ENCODE assay signal across 6 cellular contexts in genomic region chr19:49150944-49151243, GRCh38. TPM values are rescaled to one million over a fixed set of nuclear protein-coding genes. Genes with fewer than 3 reads are reported as not detected.
A peak's percentile ranks its signal among the peaks of the same experiment; 100 is the strongest.
DNase-seq lines count a peak whose midpoint lies in the region; FAIRE-seq and TF ChIP-seq lines count a peak whose summit lies in the region.

No MANE protein-coding gene starts in this region.

- no CpG with 5 or more reads among the region's 16 CpGs for WGBS in H9 (ENCODE audit: extremely low coverage, insufficient read length, low lambda C conversion rate)

- no peak overlapping the region for H2BK20ac ChIP-seq in H9 (ENCODE audit: low read depth, low read length, poor library complexity, severe bottlenecking)

- TF ChIP-seq CTCF in H9 (conservative IDR thresholded peaks at IDR 0.05), result no peak
- TF ChIP-seq CTCF in bronchial epithelial cell (IDR thresholded peaks at IDR 0.05; ENCODE audit: insufficient read depth, low read length, severe bottlenecking), result no peak

- no peak for FAIRE-seq in bronchial epithelial cell (lab: Jason Lieb, UNC)

- no peak overlapping the region for H3K18ac ChIP-seq in H9 (ENCODE audit: insufficient read length, low read depth, low read length)

- POLR2A ChIA-PET in HEK293T (lab: Yijun Ruan, JAX), result interaction anchor here (0.6 to 1.4 kb wide), 4 partner anchors 8 to 45 kb away, joined by 3 to 6 read pairs (median 4); no protein-coding TSS in a partner anchor

- H3K4me1 ChIP-seq in H9 (ENCODE audit: insufficient read depth, low read length) (peaks cover 3% of the 10 kb centered on the region; the same call in 1 of the 2 replicates), neuron (ENCODE audit: insufficient read depth, low read length) (peaks cover 35% of the 10 kb centered on the region)

- CTCF ChIA-PET in HEK293T (lab: Yijun Ruan, JAX), result interaction anchor here (2.0 kb wide), 1 partner anchor 48 kb away, joined by 5 read pairs; no protein-coding TSS in a partner anchor

- peak overlapping the region; percentile 87 to 96 for H3K4me3 Mint-ChIP-seq in H9

- no peak overlapping the region for H3K9ac ChIP-seq in H9 (ENCODE audit: extremely low read depth, insufficient read length, low read length)

- no peak overlapping the region for H3K27ac ChIP-seq in H9 (ENCODE audit: insufficient read length, low read depth, low read length)

- H3K9me3 ChIP-seq in H9 (ENCODE audit: control insufficient read depth, low read depth, low read length) (no peaks in the 10 kb centered on the region), neuron (ENCODE audit: low read length) (peaks cover 5% of the 10 kb centered on the region)

- H3K23ac ChIP-seq in H9 (ENCODE audit: insufficient read length, low read depth, low read length), result no peak overlapping the region

- H3K9me3 Mint-ChIP-seq in H9, result peaks cover 0 to 6% of the 10 kb centered on the region in 2 experiments; a peak in 2 of 5 replicates

- H3K4me1 Mint-ChIP-seq in H9, result peaks cover 21 to 53% of the 10 kb centered on the region in 2 experiments

- H3K4me3 ChIP-seq in bronchial epithelial cell (ENCODE audit: low read depth, low read length) (peak overlapping the region; percentile 67), neuron (ENCODE audit: low read length) (peak overlapping the region; percentile 96)

- H4K20me1 ChIP-seq in H9 (ENCODE audit: control insufficient read depth, insufficient read depth, insufficient read length), result no peaks in the 10 kb centered on the region

- H3T11ph ChIP-seq in H9 (ENCODE audit: low read length), result no peak overlapping the region

- H3K36me3 ChIP-seq in bronchial epithelial cell (ENCODE audit: control insufficient read depth, insufficient read depth, low read length), result no peaks in the 10 kb centered on the region
- H3K36me3 ChIP-seq in neuron (ENCODE audit: insufficient read depth, low read length), result no peaks in the 10 kb centered on the region

- H3K4ac ChIP-seq in H9 (ENCODE audit: low read depth, low read length), result no peak overlapping the region

- H3K27me3 Mint-ChIP-seq in H9 (ENCODE audit: low read depth), result peaks cover 38% of the 10 kb centered on the region

- H3K79me2 ChIP-seq in H9 (ENCODE audit: insufficient read depth, low read length), result no peaks in the 10 kb centered on the region

- H3K4me2 ChIP-seq in H9 (ENCODE audit: insufficient read depth, insufficient read length, low read length), result peak overlapping the region; percentile 57

- H3K23me2 ChIP-seq in H9 (ENCODE audit: insufficient read length, low read depth, low read length, poor library complexity, severe bottlenecking), result peaks cover 17% of the 10 kb centered on the region

- H2AK5ac ChIP-seq in H9 (ENCODE audit: insufficient read length, low read length), result no peak overlapping the region

- no peak overlapping the region for H2BK5ac ChIP-seq in H9 (ENCODE audit: insufficient read length, low read length)

- peaks cover 0 to 15% (median 0%) of the 10 kb centered on the region in 3 experiments; a peak in 4 of 7 replicates for H3K36me3 Mint-ChIP-seq in H9 (ENCODE audit: insufficient read depth in 1 of 3, low read depth in 3 of 3)

- H2BK12ac ChIP-seq in H9 (ENCODE audit: insufficient read length, low read depth, low read length), result no peak overlapping the region

- no peak overlapping the region for H2BK15ac ChIP-seq in H9 (ENCODE audit: low read depth, low read length)

- no peak overlapping the region for H4K91ac ChIP-seq in H9 (ENCODE audit: insufficient read length, low read depth, low read length)

- no peak overlapping the region for H2BK120ac ChIP-seq in H9 (ENCODE audit: low read depth, low read length, poor library complexity, severe bottlenecking)

- H4K5ac ChIP-seq in H9 (ENCODE audit: insufficient read length, low read depth, low read length), result no peak overlapping the region

- no peak overlapping the region for H4K8ac ChIP-seq in H9 (replicated peaks; ENCODE audit: insufficient read length, low read depth, low read length)

- H3K14ac ChIP-seq in H9 (ENCODE audit: insufficient read depth, low read length), result no peak overlapping the region

- no peak overlapping the region for H3K56ac ChIP-seq in H9 (ENCODE audit: insufficient read length, low read depth, low read length)

- no peak for DNase-seq in H9
- no peak for DNase-seq in bronchial epithelial cell (ENCODE audit: low read depth)
- no peak for DNase-seq in activated CD4-positive, CD25-positive, alpha-beta regulatory T cell (lab: John Stamatoyannopoulos, UW)
- no peak for DNase-seq in HEK293T (ENCODE audit: extremely low spot score)
- DNase-seq in NCI-H748 treated with DMSO at 0.1 percent for 48 hours (lab: John Stamatoyannopoulos, UW), result no peak

- H3K27ac Mint-ChIP-seq in H9, result no peak overlapping the region

- H3K79me1 ChIP-seq in H9 (ENCODE audit: insufficient read depth, low read depth, low read length, poor library complexity, severe bottlenecking), result no peaks in the 10 kb centered on the region

- no peak overlapping the region for H2AFZ ChIP-seq in H9 (ENCODE audit: low read length)
- H2AFZ ChIP-seq in neuron (ENCODE audit: low read depth, low read length), result peak overlapping the region; percentile 62

- H3K27me3 ChIP-seq in H9 (ENCODE audit: insufficient read depth, low read length), result no peaks in the 10 kb centered on the region; the same call in 1 of the 2 replicates
- H3K27me3 ChIP-seq in bronchial epithelial cell (ENCODE audit: control insufficient read depth, insufficient read depth, low read length), result no peaks in the 10 kb centered on the region
- H3K27me3 ChIP-seq in neuron (ENCODE audit: insufficient read depth, low read length), result no peaks in the 10 kb centered on the region

TF ChIP-seq in HEK293T, 16 proteins besides CTCF, POLR2A, EP300 and RAD21:
- TF ChIP-seq NFRKB (IDR thresholded peaks at IDR 0.05) (no peak), BHLHE40 (IDR thresholded peaks at IDR 0.05; ENCODE audit: borderline replicate concordance) (no peak), LEF1 (IDR thresholded peaks at IDR 0.05; ENCODE audit: borderline replicate concordance) (no peak), FOXM1 (IDR thresholded peaks at IDR 0.05; ENCODE audit: borderline replicate concordance) (no peak), HDGF (IDR thresholded peaks at IDR 0.05; ENCODE audit: borderline replicate concordance) (no peak), SUZ12 (IDR thresholded peaks at IDR 0.05) (no peak), ZNF384 (IDR thresholded peaks at IDR 0.05) (no peak), L3MBTL2 (conservative IDR thresholded peaks at IDR 0.05) (no peak), ARNT (IDR thresholded peaks at IDR 0.05) (no peak), FOXK2 (IDR thresholded peaks at IDR 0.05) (no peak), TARDBP (IDR thresholded peaks at IDR 0.05) (no peak), FOXA1 (IDR thresholded peaks at IDR 0.05) (no peak), SP1 (IDR thresholded peaks at IDR 0.05) (no peak), CTBP1 (IDR thresholded peaks at IDR 0.05; ENCODE audit: borderline replicate concordance) (no peak), ELF4 (IDR thresholded peaks at IDR 0.05) (no peak)
- TF ChIP-seq, protein P1, sequence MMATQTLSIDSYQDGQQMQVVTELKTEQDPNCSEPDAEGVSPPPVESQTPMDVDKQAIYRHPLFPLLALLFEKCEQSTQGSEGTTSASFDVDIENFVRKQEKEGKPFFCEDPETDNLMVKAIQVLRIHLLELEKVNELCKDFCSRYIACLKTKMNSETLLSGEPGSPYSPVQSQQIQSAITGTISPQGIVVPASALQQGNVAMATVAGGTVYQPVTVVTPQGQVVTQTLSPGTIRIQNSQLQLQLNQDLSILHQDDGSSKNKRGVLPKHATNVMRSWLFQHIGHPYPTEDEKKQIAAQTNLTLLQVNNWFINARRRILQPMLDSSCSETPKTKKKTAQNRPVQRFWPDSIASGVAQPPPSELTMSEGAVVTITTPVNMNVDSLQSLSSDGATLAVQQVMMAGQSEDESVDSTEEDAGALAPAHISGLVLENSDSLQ (IDR thresholded peaks at IDR 0.05), result no peak
TF ChIP-seq in HEK293T: peak in this region for 0.

RNA-seq across cellular contexts. Expression of gene HRC, which starts 4.3 kb away (rescaled TPM):
- 1.8 and 1.9 TPM in 2 replicates for total RNA-seq in H9 (2021)
- not detected in 2 replicates for total RNA-seq in bronchial epithelial cell

RNA-seq across cellular contexts. Expression of gene TRPM4, which starts 6.7 kb away (rescaled TPM):
- total RNA-seq in H9 (2021) (6.9 and 7.2 TPM in 2 replicates), bronchial epithelial cell (11.1 and 18.6 TPM in 2 replicates)

RNA-seq across cellular contexts. Expression of gene PPFIA3, which starts 31.6 kb away (rescaled TPM):
- total RNA-seq in H9 (2021), result 18.8 and 19.1 TPM in 2 replicates
- 1.3 and 2.2 TPM in 2 replicates for total RNA-seq in bronchial epithelial cell

RNA-seq across cellular contexts. Expression of gene C19orf73, which starts 32.0 kb away (rescaled TPM):
- total RNA-seq in H9 (2021) (0.72 and 1.1 TPM in 2 replicates), bronchial epithelial cell (0.53 and 1.9 TPM in 2 replicates)

RNA-seq across cellular contexts. Expression of gene LIN7B, which starts 36.7 kb away (rescaled TPM):
- total RNA-seq in H9 (2021) (3.5 and 4.2 TPM in 2 replicates), bronchial epithelial cell (3.2 and 6.5 TPM in 2 replicates)
